Comparison of ENCODE assay signal across 21 cellular contexts in the genomic region with DNA sequence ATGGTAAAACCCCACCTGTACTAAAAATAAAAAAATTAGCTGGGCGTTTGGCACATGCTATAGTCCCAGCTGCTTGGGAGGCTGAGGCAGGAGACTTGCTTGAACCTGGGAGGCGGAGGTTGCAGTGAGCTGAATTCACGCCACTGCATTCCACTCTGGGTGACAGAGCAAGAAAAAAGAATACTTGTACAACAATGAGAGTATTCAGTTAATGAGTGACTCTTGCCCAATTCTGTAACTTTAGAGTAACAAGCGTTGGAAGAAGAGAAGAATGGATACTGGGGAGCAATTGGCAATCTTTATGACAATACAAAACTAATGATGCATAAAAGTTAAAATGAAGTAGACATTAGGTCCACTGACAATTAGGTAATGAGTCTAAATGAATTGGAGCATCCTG. TPM values are rescaled to one million over a fixed set of nuclear protein-coding genes. Genes with fewer than 3 reads are reported as not detected.
DNase-seq lines count a peak whose midpoint lies in the region; ATAC-seq, FAIRE-seq and TF ChIP-seq lines count a peak whose summit lies in the region.
"Had no signal": no experiment of that assay in that cellular context is flagged by ENCODE, and none has a peak within 500 bp of the region (broad histone marks: within the 10 kb centered on the region; RNA-seq: fewer than 3 reads in every experiment).

No MANE protein-coding gene starts in this region.

- peaks cover 0 to 3% (median 2%) of the 10 kb centered on the region in 3 donors for H3K36me3 Mint-ChIP-seq in CD8-positive, alpha-beta memory T cell

- peaks cover 11% of the 10 kb centered on the region for H3K4me1 ChIP-seq in HepG2 (ENCODE audit: insufficient read depth, low read length)
- no peaks in the 10 kb centered on the region for H3K4me1 ChIP-seq in right lobe of liver
- H3K4me1 ChIP-seq in CD8-positive, alpha-beta memory T cell (ENCODE audit: insufficient read depth, low read length) = peaks cover 5% of the 10 kb centered on the region

- H3K36me3 ChIP-seq in HepG2 (replicated peaks in 1 of 2; ENCODE audit: control insufficient read depth in 1 of 2, insufficient read depth in 2 of 2, low read length in 2 of 2) (peaks cover 6% of the 10 kb centered on the region in 2 experiments; a peak in 3 of 5 replicates), right lobe of liver (peaks cover 0 to 16% (median 3%) of the 10 kb centered on the region in 4 donors)
- no peaks in the 10 kb centered on the region for H3K36me3 ChIP-seq in CD8-positive, alpha-beta memory T cell (ENCODE audit: insufficient read depth, low read length)

- no peak overlapping the region for H3K27ac Mint-ChIP-seq in CD8-positive, alpha-beta memory T cell
- H3K27ac Mint-ChIP-seq: B cell; CD8-positive, alpha-beta T cell; HFFc6; IgD-negative memory B cell had no signal

- H3K9ac ChIP-seq in HepG2 (ENCODE audit: insufficient read depth, low read depth, low read length) = no peak overlapping the region
- H3K9ac ChIP-seq: BLaER1 treated with 17β-estradiol and CSF1 and Interleukin-3, amounts not matched to agents 10 nM and 100 nM had no signal

- FAIRE-seq in HepG2 (lab: Jason Lieb, UNC) = peak; percentile 44
- FAIRE-seq: GM12878, HTR-8/SVneo had no signal

- no peak for TF ChIP-seq EP300 in HepG2 (IDR thresholded peaks at IDR 0.05; ENCODE audit: low read depth in 2 of 2, low read length in 2 of 2)
- TF ChIP-seq EP300 in HepG2 (CRISPR knock-in tag; IDR thresholded peaks at IDR 0.05; ENCODE audit: borderline replicate concordance) = no peak

- H2AFZ ChIP-seq in HepG2 (ENCODE audit: low read length) = no peak overlapping the region

- POLR2A ChIA-PET in HepG2 (lab: Yijun Ruan, JAX) = interaction anchor here (1.3 kb wide), 1 partner anchor 11 kb away, joined by 11 read pairs; a partner anchor contains a TSS
- POLR2A ChIA-PET in CD8-positive, alpha-beta memory T cell (lab: Charles Lee) = no interaction called here

- no peaks in the 10 kb centered on the region for H3K27me3 Mint-ChIP-seq in CD8-positive, alpha-beta memory T cell
- H3K27me3 Mint-ChIP-seq: B cell, IgD-negative memory B cell had no signal

- TF ChIP-seq CTCF in HepG2 (CRISPR knock-in tag; IDR thresholded peaks at IDR 0.05) (no peak), right lobe of liver (IDR thresholded peaks at IDR 0.05) (no peak)

- CTCF ChIA-PET in HepG2 (lab: Yijun Ruan, JAX; ENCODE audit: low intra/inter-chr PET ratio, low total read pairs) = interaction anchor here (1.3 kb wide), 1 partner anchor 13 kb away, joined by 7 read pairs; no protein-coding TSS in a partner anchor
- CTCF ChIA-PET in CD8-positive, alpha-beta memory T cell (lab: Charles Lee) = no interaction called here

- H3K27ac ChIP-seq in HepG2 (ENCODE audit: extremely low read length, insufficient read depth, low read length) = no peak overlapping the region
- no peak overlapping the region for H3K27ac ChIP-seq in right lobe of liver
- H3K27ac ChIP-seq in CD8-positive, alpha-beta memory T cell (ENCODE audit: low read depth, low read length) = no peak overlapping the region
- H3K27ac ChIP-seq: BLaER1 treated with 17β-estradiol and CSF1 and Interleukin-3, amounts not matched to agents 10 nM and 100 nM had no signal

- no TSS peak for BruUV-seq in HepG2 (replicated peaks; lab: Mats Ljungman, UMichigan)

- WGBS in HepG2 (ENCODE audit: low lambda C conversion rate) = 88% methylated on average over 4 of the region's 4 CpGs
- 39% methylated on average over 3 of the region's 4 CpGs for WGBS in right lobe of liver (ENCODE audit: insufficient coverage, low coverage, low lambda C conversion rate, missing lambda C conversion rate)

- no peaks in the 10 kb centered on the region for H3K79me2 ChIP-seq in HepG2 (ENCODE audit: insufficient read depth, low read length)

- in situ Hi-C loops in HepG2 (cut with HindIII; ENCODE audit: extremely low pct_ligation_motif_present, low pct_unique_long_range_greater_than_20kb) = no loop called here

- intact Hi-C loops in HepG2 (cut with micrococcal nuclease; ENCODE audit: unreplicated experiment) (no loop called here), right lobe of liver (cut with DNase I) (loop anchor here in 1 of 2 donors (10.0 kb wide), 1 partner anchor 68 kb away; a partner anchor contains a TSS)

- H3K4me3 ChIP-seq in HepG2 (replicated peaks in 1 of 3; ENCODE audit: insufficient read depth in 1 of 3, low read depth in 2 of 3, low read length in 3 of 3) (no peak overlapping the region), right lobe of liver (no peak overlapping the region)
- H3K4me3 ChIP-seq in CD8-positive, alpha-beta memory T cell (ENCODE audit: low read length) = no peak overlapping the region
- H3K4me3 ChIP-seq: BLaER1 treated with 17β-estradiol and CSF1 and Interleukin-3, amounts not matched to agents 10 nM and 100 nM; GM12878 had no signal

- H4K20me1 ChIP-seq in HepG2 (ENCODE audit: insufficient read depth, low read length) = no peaks in the 10 kb centered on the region

- H3K4me2 ChIP-seq in HepG2 (ENCODE audit: low read depth, low read length) = no peak overlapping the region
- H3K4me2 ChIP-seq: BLaER1 treated with 17β-estradiol and CSF1 and Interleukin-3, amounts not matched to agents 10 nM and 100 nM had no signal

- TF ChIP-seq RAD21 in HepG2 (CRISPR knock-in tag; IDR thresholded peaks at IDR 0.05) = no peak

- DNase-seq in HepG2 (ENCODE audit: low spot score) (no peak), right lobe of liver (no peak), kidney glomerular epithelial cell (lab: John Stamatoyannopoulos, UW) (peak; percentile 63)
- no peak for DNase-seq in CD8-positive, alpha-beta memory T cell
- DNase-seq: CD8-positive, alpha-beta T cell; COR-L47; DMS 273 treated with DMSO at 0.1 percent for 48 hours; DMS53; DND-41; EL; GOT3; H7; HFFc6 had no signal

- H3K27me3 ChIP-seq in HepG2 (ENCODE audit: control insufficient read depth in 1 of 2, insufficient read depth in 2 of 2, low read length in 2 of 2) (no peaks in the 10 kb centered on the region), right lobe of liver (no peaks in the 10 kb centered on the region)
- no peaks in the 10 kb centered on the region for H3K27me3 ChIP-seq in CD8-positive, alpha-beta memory T cell (ENCODE audit: insufficient read depth, low read length, poor library complexity, severe bottlenecking)
- H3K27me3 ChIP-seq: BLaER1 treated with 17β-estradiol and CSF1 and Interleukin-3, amounts not matched to agents 10 nM and 100 nM had no signal

- TF ChIP-seq POLR2A in HepG2 (IDR thresholded peaks at IDR 0.05; ENCODE audit: insufficient read depth in 1 of 2, low read depth in 2 of 2, low read length in 2 of 2) = no peak
- no peak for TF ChIP-seq POLR2A in right lobe of liver (IDR thresholded peaks at IDR 0.05)

- no peaks in the 10 kb centered on the region for H3K9me3 Mint-ChIP-seq in CD8-positive, alpha-beta memory T cell
- H3K9me3 Mint-ChIP-seq: CD8-positive, alpha-beta T cell; HFFc6; IgD-negative memory B cell had no signal

- H3K4me3 Mint-ChIP-seq in CD8-positive, alpha-beta memory T cell = no peak overlapping the region
- H3K4me3 Mint-ChIP-seq: B cell; CD8-positive, alpha-beta T cell; HFFc6; IgD-negative memory B cell had no signal

- H3K9me3 ChIP-seq in HepG2 (ENCODE audit: low read length) (no peaks in the 10 kb centered on the region), right lobe of liver (no peaks in the 10 kb centered on the region)
- H3K9me3 ChIP-seq in CD8-positive, alpha-beta memory T cell (ENCODE audit: low read length) = no peaks in the 10 kb centered on the region
- H3K9me3 ChIP-seq: BLaER1 treated with 17β-estradiol and CSF1 and Interleukin-3, amounts not matched to agents 10 nM and 100 nM had no signal

- H3K4me1 Mint-ChIP-seq in CD8-positive, alpha-beta memory T cell = peaks cover 5 to 7% (median 6%) of the 10 kb centered on the region in 3 donors

- no peak for ATAC-seq in HepG2
- no peak for ATAC-seq in right lobe of liver
- no peak for ATAC-seq in HG03039 (IDR thresholded peaks at IDR 0.05; ENCODE audit: unreplicated experiment)
- ATAC-seq: CD8-positive, alpha-beta T cell; GM12878; HCT116 had no signal

RNA-seq across cellular contexts. Expression of a gene that starts 10.5 kb away (rescaled TPM):
- 23.9 and 29.9 TPM in 2 replicates for total RNA-seq in HepG2 (2016; rRNA removed; fragmentation: Illumina TruSeq; extraction: Trizol)
- total RNA-seq in HepG2 (2016; cell fraction: cytosol; rRNA removed; fragmentation: Illumina TruSeq; extraction: Trizol; ENCODE audit: low read depth) = 23.6 and 28.6 TPM in 2 replicates
- total RNA-seq in HepG2 (2016; cell fraction: insoluble cytoplasmic fraction; rRNA removed; fragmentation: Illumina TruSeq; extraction: Trizol) = 24.2 and 31.1 TPM in 2 replicates
- 36.8 and 45.0 TPM in 2 replicates for total RNA-seq in HepG2 (2016; cell fraction: membrane; rRNA removed; fragmentation: Illumina TruSeq; extraction: Trizol)
- 13.1 and 16.4 TPM in 2 replicates for total RNA-seq in HepG2 (2016; cell fraction: nucleus; rRNA removed; fragmentation: Illumina TruSeq; extraction: Trizol)
- polyA plus RNA-seq in HepG2 (2011; rRNA removed) = 13.3 and 14.3 TPM in 2 replicates
- polyA plus RNA-seq in HepG2 (2011; cell fraction: cytosol; rRNA removed) = 13.7 and 18.5 TPM in 2 replicates
- polyA plus RNA-seq in HepG2 (2011; cell fraction: nucleus; rRNA removed) = 22.7 and 24.4 TPM in 2 replicates
- polyA plus RNA-seq in HepG2 (2012) = 8.0 and 10.7 TPM in 2 replicates
- polyA plus RNA-seq in HepG2 (2016; cell fraction: cytosol; fragmentation: Illumina TruSeq; extraction: Trizol; ENCODE audit: low read depth) = 31.8 and 41.1 TPM in 2 replicates
- polyA plus RNA-seq in HepG2 (2016; cell fraction: insoluble cytoplasmic fraction; fragmentation: Illumina TruSeq; extraction: Trizol; ENCODE audit: low read depth) = 34.4 and 34.7 TPM in 2 replicates
- 37.6 and 45.5 TPM in 2 replicates for polyA plus RNA-seq in HepG2 (2016; cell fraction: membrane; fragmentation: Illumina TruSeq; extraction: Trizol; ENCODE audit: low read depth)
- 19.8 and 22.9 TPM in 2 replicates for polyA plus RNA-seq in HepG2 (2016; cell fraction: nucleus; fragmentation: Illumina TruSeq; extraction: Trizol; ENCODE audit: insufficient read depth, low read depth)
- polyA minus RNA-seq in HepG2 (2011; rRNA and poly(A)+ RNA removed; ENCODE audit: low replicate concordance) = 6.4 and 37.2 TPM in 2 replicates
- polyA minus RNA-seq in HepG2 (2011; cell fraction: cytosol; rRNA and poly(A)+ RNA removed) = 11.8 and 16.0 TPM in 2 replicates
- polyA minus RNA-seq in HepG2 (2011; cell fraction: nucleus; rRNA and poly(A)+ RNA removed) = 13.8 and 14.7 TPM in 2 replicates
- total RNA-seq in right lobe of liver = 10 to 100 TPM in 5 of 6 experiments, 1 to 10 TPM in 1; 9.9 to 18.5 (median 15.1) TPM
- not detected for total RNA-seq in CD8-positive, alpha-beta memory T cell
- polyA plus RNA-seq in CD8-positive, alpha-beta memory T cell = not detected
- total RNA-seq: GM12878 had no signal

RNA-seq across cellular contexts. Expression of a gene that starts 14.1 kb away (rescaled TPM):
- total RNA-seq in HepG2 (2016; rRNA removed; fragmentation: Illumina TruSeq; extraction: Trizol) (9.2 and 11.1 TPM in 2 replicates), right lobe of liver (10 to 100 TPM; 10.1 to 19.7 (median 15.4) TPM)
- 1.5 and 1.9 TPM in 2 replicates for total RNA-seq in HepG2 (2016; cell fraction: cytosol; rRNA removed; fragmentation: Illumina TruSeq; extraction: Trizol; ENCODE audit: low read depth)
- total RNA-seq in HepG2 (2016; cell fraction: insoluble cytoplasmic fraction; rRNA removed; fragmentation: Illumina TruSeq; extraction: Trizol) = 8.8 and 11.0 TPM in 2 replicates
- total RNA-seq in HepG2 (2016; cell fraction: membrane; rRNA removed; fragmentation: Illumina TruSeq; extraction: Trizol) = 3.7 and 4.9 TPM in 2 replicates
- 8.5 and 8.9 TPM in 2 replicates for total RNA-seq in HepG2 (2016; cell fraction: nucleus; rRNA removed; fragmentation: Illumina TruSeq; extraction: Trizol)
- polyA plus RNA-seq in HepG2 (2011; rRNA removed) = 15.0 and 18.0 TPM in 2 replicates
- 7.7 and 9.4 TPM in 2 replicates for polyA plus RNA-seq in HepG2 (2011; cell fraction: cytosol; rRNA removed)
- 31.0 and 32.8 TPM in 2 replicates for polyA plus RNA-seq in HepG2 (2011; cell fraction: nucleus; rRNA removed)
- 8.2 and 9.6 TPM in 2 replicates for polyA plus RNA-seq in HepG2 (2012)
- 0.92 and 1.1 TPM in 2 replicates for polyA plus RNA-seq in HepG2 (2016; cell fraction: cytosol; fragmentation: Illumina TruSeq; extraction: Trizol; ENCODE audit: low read depth)
- polyA plus RNA-seq in HepG2 (2016; cell fraction: insoluble cytoplasmic fraction; fragmentation: Illumina TruSeq; extraction: Trizol; ENCODE audit: low read depth) = 7.1 and 9.8 TPM in 2 replicates
- polyA plus RNA-seq in HepG2 (2016; cell fraction: membrane; fragmentation: Illumina TruSeq; extraction: Trizol; ENCODE audit: low read depth) = 2.3 and 3.0 TPM in 2 replicates
- 13.4 and 14.4 TPM in 2 replicates for polyA plus RNA-seq in HepG2 (2016; cell fraction: nucleus; fragmentation: Illumina TruSeq; extraction: Trizol; ENCODE audit: insufficient read depth, low read depth)
- polyA minus RNA-seq in HepG2 (2011; rRNA and poly(A)+ RNA removed; ENCODE audit: low replicate concordance) = 24.5 and 31.9 TPM in 2 replicates
- polyA minus RNA-seq in HepG2 (2011; cell fraction: cytosol; rRNA and poly(A)+ RNA removed) = 13.3 and 14.8 TPM in 2 replicates
- polyA minus RNA-seq in HepG2 (2011; cell fraction: nucleus; rRNA and poly(A)+ RNA removed) = 13.6 and 15.3 TPM in 2 replicates
- total RNA-seq in CD8-positive, alpha-beta memory T cell = 1 to 10 TPM; 5.7 to 6.3 TPM
- 1.8 TPM for polyA plus RNA-seq in CD8-positive, alpha-beta memory T cell

RNA-seq across cellular contexts. Expression of a gene that starts 15.6 kb away (rescaled TPM):
- total RNA-seq in HepG2 (2016; rRNA removed; fragmentation: Illumina TruSeq; extraction: Trizol) = 19.0 and 26.2 TPM in 2 replicates
- 12.5 and 13.5 TPM in 2 replicates for total RNA-seq in HepG2 (2016; cell fraction: cytosol; rRNA removed; fragmentation: Illumina TruSeq; extraction: Trizol; ENCODE audit: low read depth)
- 18.9 and 24.2 TPM in 2 replicates for total RNA-seq in HepG2 (2016; cell fraction: insoluble cytoplasmic fraction; rRNA removed; fragmentation: Illumina TruSeq; extraction: Trizol)
- total RNA-seq in HepG2 (2016; cell fraction: membrane; rRNA removed; fragmentation: Illumina TruSeq; extraction: Trizol) = 15.0 and 18.8 TPM in 2 replicates
- 10.4 and 11.9 TPM in 2 replicates for total RNA-seq in HepG2 (2016; cell fraction: nucleus; rRNA removed; fragmentation: Illumina TruSeq; extraction: Trizol)
- polyA plus RNA-seq in HepG2 (2011; rRNA removed) = 24.4 and 31.9 TPM in 2 replicates
- 27.4 and 28.5 TPM in 2 replicates for polyA plus RNA-seq in HepG2 (2011; cell fraction: cytosol; rRNA removed)
- polyA plus RNA-seq in HepG2 (2011; cell fraction: nucleus; rRNA removed) = 14.1 and 14.8 TPM in 2 replicates
- 15.7 and 18.3 TPM in 2 replicates for polyA plus RNA-seq in HepG2 (2012)
- 4.3 and 5.1 TPM in 2 replicates for polyA plus RNA-seq in HepG2 (2016; cell fraction: cytosol; fragmentation: Illumina TruSeq; extraction: Trizol; ENCODE audit: low read depth)
- 30.3 and 30.6 TPM in 2 replicates for polyA plus RNA-seq in HepG2 (2016; cell fraction: insoluble cytoplasmic fraction; fragmentation: Illumina TruSeq; extraction: Trizol; ENCODE audit: low read depth)
- 12.6 and 13.9 TPM in 2 replicates for polyA plus RNA-seq in HepG2 (2016; cell fraction: membrane; fragmentation: Illumina TruSeq; extraction: Trizol; ENCODE audit: low read depth)
- polyA plus RNA-seq in HepG2 (2016; cell fraction: nucleus; fragmentation: Illumina TruSeq; extraction: Trizol; ENCODE audit: insufficient read depth, low read depth) = 18.7 and 18.9 TPM in 2 replicates
- 47.8 and 51.4 TPM in 2 replicates for polyA minus RNA-seq in HepG2 (2011; rRNA and poly(A)+ RNA removed; ENCODE audit: low replicate concordance)
- 18.1 and 20.1 TPM in 2 replicates for polyA minus RNA-seq in HepG2 (2011; cell fraction: cytosol; rRNA and poly(A)+ RNA removed)
- polyA minus RNA-seq in HepG2 (2011; cell fraction: nucleus; rRNA and poly(A)+ RNA removed) = 10.6 and 12.7 TPM in 2 replicates
- total RNA-seq in right lobe of liver = 10 to 100 TPM in 4 of 6 experiments, 1 to 10 TPM in 2; 4.7 to 12.0 (median 10.1) TPM
- 10 to 100 TPM; 14.6 to 16.8 TPM for total RNA-seq in CD8-positive, alpha-beta memory T cell
- 49.4 TPM for polyA plus RNA-seq in CD8-positive, alpha-beta memory T cell

RNA-seq across cellular contexts. Expression of a gene that starts 18.0 kb away (rescaled TPM):
- total RNA-seq in HepG2 (2016; rRNA removed; fragmentation: Illumina TruSeq; extraction: Trizol) = 188 and 298 TPM in 2 replicates
- total RNA-seq in HepG2 (2016; cell fraction: cytosol; rRNA removed; fragmentation: Illumina TruSeq; extraction: Trizol; ENCODE audit: low read depth) = 172 and 174 TPM in 2 replicates
- total RNA-seq in HepG2 (2016; cell fraction: insoluble cytoplasmic fraction; rRNA removed; fragmentation: Illumina TruSeq; extraction: Trizol) = 172 and 303 TPM in 2 replicates
- total RNA-seq in HepG2 (2016; cell fraction: membrane; rRNA removed; fragmentation: Illumina TruSeq; extraction: Trizol) = 391 and 396 TPM in 2 replicates
- total RNA-seq in HepG2 (2016; cell fraction: nucleus; rRNA removed; fragmentation: Illumina TruSeq; extraction: Trizol) = 237 and 286 TPM in 2 replicates
- polyA plus RNA-seq in HepG2 (2011; rRNA removed) = 269 and 315 TPM in 2 replicates
- 210 and 326 TPM in 2 replicates for polyA plus RNA-seq in HepG2 (2011; cell fraction: cytosol; rRNA removed)
- polyA plus RNA-seq in HepG2 (2011; cell fraction: nucleus; rRNA removed) = 209 and 246 TPM in 2 replicates
- 202 and 241 TPM in 2 replicates for polyA plus RNA-seq in HepG2 (2012)
- 183 and 188 TPM in 2 replicates for polyA plus RNA-seq in HepG2 (2016; cell fraction: cytosol; fragmentation: Illumina TruSeq; extraction: Trizol; ENCODE audit: low read depth)
- 211 and 221 TPM in 2 replicates for polyA plus RNA-seq in HepG2 (2016; cell fraction: insoluble cytoplasmic fraction; fragmentation: Illumina TruSeq; extraction: Trizol; ENCODE audit: low read depth)
- 341 and 359 TPM in 2 replicates for polyA plus RNA-seq in HepG2 (2016; cell fraction: membrane; fragmentation: Illumina TruSeq; extraction: Trizol; ENCODE audit: low read depth)
- polyA plus RNA-seq in HepG2 (2016; cell fraction: nucleus; fragmentation: Illumina TruSeq; extraction: Trizol; ENCODE audit: insufficient read depth, low read depth) = 425 and 431 TPM in 2 replicates
- 346 and 363 TPM in 2 replicates for polyA minus RNA-seq in HepG2 (2011; rRNA and poly(A)+ RNA removed; ENCODE audit: low replicate concordance)
- 145 and 155 TPM in 2 replicates for polyA minus RNA-seq in HepG2 (2011; cell fraction: cytosol; rRNA and poly(A)+ RNA removed)
- polyA minus RNA-seq in HepG2 (2011; cell fraction: nucleus; rRNA and poly(A)+ RNA removed) = 108 and 145 TPM in 2 replicates
- 100 to 1,000 TPM; 298 to 572 (median 459) TPM for total RNA-seq in right lobe of liver
- total RNA-seq in CD8-positive, alpha-beta memory T cell = 100 to 1,000 TPM; 224 to 232 TPM
- polyA plus RNA-seq in CD8-positive, alpha-beta memory T cell = 167 TPM

RNA-seq across cellular contexts. Expression of a gene that starts 43.8 kb away (rescaled TPM):
- total RNA-seq in HepG2 (2016; rRNA removed; fragmentation: Illumina TruSeq; extraction: Trizol) (0.20 and 0.40 TPM in 2 replicates), right lobe of liver (under 1 TPM in 5 of 6 experiments, not detected in 1; 0.12 to 0.76 (median 0.42) TPM)
- 0.10 and 0.62 TPM in 2 replicates for total RNA-seq in HepG2 (2016; cell fraction: cytosol; rRNA removed; fragmentation: Illumina TruSeq; extraction: Trizol; ENCODE audit: low read depth)
- 0.19 and 0.41 TPM in 2 replicates for total RNA-seq in HepG2 (2016; cell fraction: insoluble cytoplasmic fraction; rRNA removed; fragmentation: Illumina TruSeq; extraction: Trizol)
- total RNA-seq in HepG2 (2016; cell fraction: membrane; rRNA removed; fragmentation: Illumina TruSeq; extraction: Trizol) = 0.21 and 0.40 TPM in 2 replicates
- 0.50 and 1.3 TPM in 2 replicates for total RNA-seq in HepG2 (2016; cell fraction: nucleus; rRNA removed; fragmentation: Illumina TruSeq; extraction: Trizol)
- polyA plus RNA-seq in HepG2 (2011; rRNA removed) = 0.84 and 1.1 TPM in 2 replicates
- polyA plus RNA-seq in HepG2 (2011; cell fraction: cytosol; rRNA removed) = 0.13 and 0.17 TPM in 2 replicates
- polyA plus RNA-seq in HepG2 (2011; cell fraction: nucleus; rRNA removed) = 3.3 and 3.7 TPM in 2 replicates
- polyA plus RNA-seq in HepG2 (2012) = 0.52 and 0.79 TPM in 2 replicates
- polyA plus RNA-seq in HepG2 (2016; cell fraction: cytosol; fragmentation: Illumina TruSeq; extraction: Trizol; ENCODE audit: low read depth) = 0.08 TPM in 2 replicates
- 0.33 TPM in 1 of 2 replicates, not detected in the other for polyA plus RNA-seq in HepG2 (2016; cell fraction: insoluble cytoplasmic fraction; fragmentation: Illumina TruSeq; extraction: Trizol; ENCODE audit: low read depth)
- polyA plus RNA-seq in HepG2 (2016; cell fraction: membrane; fragmentation: Illumina TruSeq; extraction: Trizol; ENCODE audit: low read depth) = 0.05 and 0.16 TPM in 2 replicates
- 1.8 and 2.4 TPM in 2 replicates for polyA plus RNA-seq in HepG2 (2016; cell fraction: nucleus; fragmentation: Illumina TruSeq; extraction: Trizol; ENCODE audit: insufficient read depth, low read depth)
- 0.66 and 1.5 TPM in 2 replicates for polyA minus RNA-seq in HepG2 (2011; rRNA and poly(A)+ RNA removed; ENCODE audit: low replicate concordance)
- 0.26 TPM in 1 of 2 replicates, not detected in the other for polyA minus RNA-seq in HepG2 (2011; cell fraction: cytosol; rRNA and poly(A)+ RNA removed)
- polyA minus RNA-seq in HepG2 (2011; cell fraction: nucleus; rRNA and poly(A)+ RNA removed) = 1.2 and 2.1 TPM in 2 replicates
- 1 to 10 TPM in 1 of 2 experiments, under 1 TPM in 1; 0.75 to 1.3 TPM for total RNA-seq in CD8-positive, alpha-beta memory T cell
- polyA plus RNA-seq in CD8-positive, alpha-beta memory T cell = 0.08 TPM
- total RNA-seq: G401 had no signal

Comparison
In these comparisons a context has a peak if more than half of its experiments do, and no peak if none do; other contexts are left out.
1. RNA of a gene that starts 10.5 kb away (total RNA-seq): 13.1 to 45.0 TPM in HepG2 and 9.9 to 18.5 TPM in right lobe of liver; not detected in CD8-positive, alpha-beta memory T cell; every median in the first group is over 4 times any median in the second.